Comparison of ENCODE assay signal across 29 cellular contexts in genomic region chr11:6129011-6129410, GRCh38. TPM values are rescaled to one million over a fixed set of nuclear protein-coding genes. Genes with fewer than 3 reads are reported as not detected.
"Had no signal": no experiment of that assay in that cellular context is flagged by ENCODE, and none has a peak within 500 bp of the region (broad histone marks: within the 10 kb centered on the region; RNA-seq: fewer than 3 reads in every experiment).

No MANE protein-coding gene starts in this region.

- H3K9me3 ChIP-seq: adrenal gland, body of pancreas, gastrocnemius medialis, right atrium auricular region, tibial nerve had no signal

- H3K27me3 Mint-ChIP-seq: activated naive CD8-positive, alpha-beta T cell treated with anti-CD3 and anti-CD28 coated beads for 36 hours had no signal

- H3K27me3 ChIP-seq: adrenal gland, body of pancreas, gastrocnemius medialis, hepatocyte, neural progenitor cell, right atrium auricular region, tibial nerve had no signal

- H3K9me3 Mint-ChIP-seq: activated naive CD4-positive, alpha-beta T cell treated with anti-CD3 and anti-CD28 coated beads for 36 hours; activated naive CD8-positive, alpha-beta T cell treated with anti-CD3 and anti-CD28 coated beads for 36 hours; natural killer cell; neural progenitor cell had no signal

- H3K4me1 ChIP-seq: body of pancreas, gastrocnemius medialis, neural progenitor cell, right atrium auricular region, tibial nerve had no signal

- H3K27ac ChIP-seq: adrenal gland, body of pancreas, gastrocnemius medialis, hepatocyte, neural progenitor cell, right atrium auricular region, tibial nerve, WERI-Rb-1 had no signal

- H3K4me3 Mint-ChIP-seq: activated naive CD4-positive, alpha-beta T cell treated with anti-CD3 and anti-CD28 coated beads for 36 hours; activated naive CD8-positive, alpha-beta T cell treated with anti-CD3 and anti-CD28 coated beads for 36 hours; natural killer cell; neural progenitor cell had no signal

- H3K36me3 Mint-ChIP-seq: activated naive CD8-positive, alpha-beta T cell treated with anti-CD3 and anti-CD28 coated beads for 36 hours; natural killer cell; neural progenitor cell had no signal

- H3K4me3 ChIP-seq: adrenal gland, body of pancreas, gastrocnemius medialis, hepatocyte, neural progenitor cell, right atrium auricular region, tibial nerve had no signal

- ATAC-seq: activated CD4-positive, CD25-positive, alpha-beta regulatory T cell treated with anti-CD3 and anti-CD28 coated beads, Interleukin-2, amount 50 U/mL, for 24 hours; body of pancreas; gastrocnemius medialis; left cardiac atrium; left ventricle myocardium superior; natural killer cell had no signal

- DNase-seq: activated CD4-positive, alpha-beta T cell treated with anti-CD3 and anti-CD28 coated beads for 48 hours; activated CD4-positive, alpha-beta T cell treated with anti-CD3 and anti-CD28 coated beads, Interleukin-2, amount 50 U/mL, for 48 hours; activated CD8-positive, alpha-beta memory T cell treated with anti-CD3 and anti-CD28 coated beads for 24 hours; activated effector memory CD4-positive, alpha-beta T cell treated with anti-CD3 and anti-CD28 coated beads, Interleukin-2, amount 50 U/mL, for 16 hours; activated naive CD4-positive, alpha-beta T cell treated with anti-CD3 and anti-CD28 coated beads for 36 hours; activated naive CD8-positive, alpha-beta T cell treated with anti-CD3 and anti-CD28 coated beads for 36 hours; aorta; effector CD8-positive, alpha-beta T cell; gastrocnemius medialis; glutamatergic neuron; left cardiac atrium; left ventricle myocardium superior; natural killer cell; stimulated activated naive CD4-positive, alpha-beta T cell; T-helper 9 cell; WERI-Rb-1 had no signal

- H3K36me3 ChIP-seq: adrenal gland, gastrocnemius medialis, neural progenitor cell, right atrium auricular region, tibial nerve, WERI-Rb-1 had no signal

- H3K27ac Mint-ChIP-seq: activated naive CD4-positive, alpha-beta T cell treated with anti-CD3 and anti-CD28 coated beads for 36 hours; activated naive CD8-positive, alpha-beta T cell treated with anti-CD3 and anti-CD28 coated beads for 36 hours; natural killer cell; neural progenitor cell had no signal

- H3K4me1 Mint-ChIP-seq: activated naive CD8-positive, alpha-beta T cell treated with anti-CD3 and anti-CD28 coated beads for 36 hours; neural progenitor cell had no signal

RNA-seq across cellular contexts. Expression of gene OR56B4, which starts 21.5 kb away (rescaled TPM):
- total RNA-seq: activated naive CD4-positive, alpha-beta T cell treated with anti-CD3 and anti-CD28 coated beads for 36 hours; activated naive CD8-positive, alpha-beta T cell treated with anti-CD3 and anti-CD28 coated beads for 36 hours; adrenal gland; aorta; body of pancreas; dermis microvascular lymphatic vessel endothelial cell; epithelial cell of proximal tubule; gastrocnemius medialis; hepatocyte; left cardiac atrium; left ventricle myocardium superior; natural killer cell; omental fat pad; pulmonary artery endothelial cell; right atrium auricular region; temporal lobe; tibial nerve had no signal
- polyA plus RNA-seq: adrenal gland, aorta, hepatocyte, keratinocyte had no signal

RNA-seq across cellular contexts. Expression of gene OR52B2, which starts 41.1 kb away (rescaled TPM):
- total RNA-seq: activated naive CD4-positive, alpha-beta T cell treated with anti-CD3 and anti-CD28 coated beads for 36 hours; activated naive CD8-positive, alpha-beta T cell treated with anti-CD3 and anti-CD28 coated beads for 36 hours; adrenal gland; aorta; body of pancreas; dermis microvascular lymphatic vessel endothelial cell; epithelial cell of proximal tubule; gastrocnemius medialis; hepatocyte; left cardiac atrium; left ventricle myocardium superior; omental fat pad; pulmonary artery endothelial cell; right atrium auricular region; temporal lobe had no signal
- polyA plus RNA-seq: adrenal gland, aorta, hepatocyte, keratinocyte had no signal
